In genomic region chr1:179121159-179121938, GRCh38 we compare ENCODE assay signal across 8 cellular contexts. TPM values are rescaled to one million over a fixed set of nuclear protein-coding genes. Genes with fewer than 3 reads are reported as not detected.
DNase-seq lines count a peak whose midpoint lies in the region; ATAC-seq and TF ChIP-seq lines count a peak whose summit lies in the region.

No MANE protein-coding gene starts in this region.

- H3K27ac ChIP-seq in VCaP (no peak overlapping the region), fibroblast of lung (ENCODE audit: insufficient read depth, low read length) (no peak overlapping the region)

- H3K4me1 ChIP-seq in Caco-2 (no peaks in the 10 kb centered on the region), fibroblast of lung (ENCODE audit: control insufficient read depth, extremely low read depth, insufficient read depth, low read length) (no peaks in the 10 kb centered on the region)

- no peaks in the 10 kb centered on the region for H3K9me3 Mint-ChIP-seq in Caco-2 (ENCODE audit: unreplicated experiment)

- H3K4me3 ChIP-seq in Caco-2 (ENCODE audit: low read depth, low read length) (no peak overlapping the region), fibroblast of lung (replicated peaks in 1 of 4; ENCODE audit: control extremely low read depth in 1 of 4, insufficient read depth in 1 of 4, low read depth in 3 of 4, low read length in 4 of 4) (no peak overlapping the region)

- no peak overlapping the region for H3K4me3 Mint-ChIP-seq in Caco-2 (ENCODE audit: unreplicated experiment)

- no peaks in the 10 kb centered on the region for H3K9me3 ChIP-seq in Caco-2
- H3K9me3 ChIP-seq in fibroblast of lung (ENCODE audit: control insufficient read depth, insufficient read depth, low read depth, low read length), result no peaks in the 10 kb centered on the region

- no peak overlapping the region for H2AFZ ChIP-seq in fibroblast of lung (ENCODE audit: low read length)

- H3K36me3 ChIP-seq in Caco-2 (ENCODE audit: control insufficient read depth, insufficient read depth, low read length) (peaks cover 5% of the 10 kb centered on the region), fibroblast of lung (ENCODE audit: control insufficient read depth, insufficient read depth, low read length) (peaks cover 13% of the 10 kb centered on the region)

- peak; percentile 66 to 77 for TF ChIP-seq CTCF in Caco-2 (IDR thresholded peaks at IDR 0.05; ENCODE audit: insufficient read depth in 1 of 2, low read depth in 1 of 2, low read length in 1 of 2, severe bottlenecking in 1 of 2, unreplicated experiment in 1 of 2)
- TF ChIP-seq CTCF in VCaP (conservative IDR thresholded peaks at IDR 0.05), result peak; percentile 79
- TF ChIP-seq CTCF in fibroblast of lung (conservative IDR thresholded peaks at IDR 0.05 in 1 of 2, IDR thresholded peaks at IDR 0.05 in 1 of 2; ENCODE audit: low read depth in 1 of 2, low read length in 2 of 2), result peak; percentile 62 to 68
- TF ChIP-seq CTCF in omental fat pad (IDR thresholded peaks at IDR 0.05), result no peak

- H3K4me1 Mint-ChIP-seq in Caco-2 (ENCODE audit: low read depth, unreplicated experiment), result no peaks in the 10 kb centered on the region

- POLR2A ChIA-PET in Caco-2 (lab: Charles Lee), result interaction anchor here (0.6 kb wide), 1 partner anchor 395 kb away, joined by 3 read pairs; no protein-coding TSS in a partner anchor

- peaks cover 45% of the 10 kb centered on the region for H3K36me3 Mint-ChIP-seq in Caco-2 (ENCODE audit: insufficient read depth, unreplicated experiment)

- no peak overlapping the region for H3K9ac ChIP-seq in fibroblast of lung (ENCODE audit: insufficient read depth, low read length)

- BruUV-seq in Caco-2 (replicated peaks; lab: Mats Ljungman, UMichigan), result no TSS peak

- DNase-seq in Caco-2, result peak in 1 of 2 experiments; percentile 53
- DNase-seq in HuH-7 (ENCODE audit: low spot score), result peak; percentile 44
- DNase-seq in fibroblast of lung (ENCODE audit: low read depth in 2 of 2), result peak; percentile 52 to 74
- DNase-seq in omental fat pad (ENCODE audit: low spot score), result no peak
- no peak for DNase-seq in LoVo (ENCODE audit: low spot score)

- H4K20me1 ChIP-seq in fibroblast of lung (ENCODE audit: control insufficient read depth, extremely low read depth, insufficient read depth, low read length), result no peaks in the 10 kb centered on the region

- CTCF ChIA-PET in Caco-2 (lab: Charles Lee), result interaction anchor here (0.6 to 1.3 kb wide), 7 partner anchors 16 to 274 kb away, joined by 3 to 4 read pairs (median 3); partner anchors contain the start of gene SOAT1

- H3K4me2 ChIP-seq in fibroblast of lung (ENCODE audit: extremely low read depth, insufficient read depth, low read length), result no peak overlapping the region

- peaks cover 47% of the 10 kb centered on the region for H3K79me2 ChIP-seq in fibroblast of lung (ENCODE audit: control insufficient read depth, insufficient read depth, low read length)

- no peaks in the 10 kb centered on the region for H3K27me3 Mint-ChIP-seq in Caco-2 (ENCODE audit: insufficient read depth, unreplicated experiment)

- H3K27ac Mint-ChIP-seq in Caco-2 (ENCODE audit: unreplicated experiment), result no peak overlapping the region

- intact Hi-C loops in Caco-2 (cut with micrococcal nuclease; ENCODE audit: unreplicated experiment), result loop anchor here (1.0 to 5.0 kb wide), 4 partner anchors 73 to 248 kb away; no protein-coding TSS in a partner anchor

- H3K27me3 ChIP-seq in Caco-2 (replicated peaks; ENCODE audit: control insufficient read depth, insufficient read depth, low read length) (no peaks in the 10 kb centered on the region), fibroblast of lung (ENCODE audit: control insufficient read depth, insufficient read depth, low read length) (no peaks in the 10 kb centered on the region)

- peak; percentile 35 for ATAC-seq in omental fat pad (ENCODE audit: low FRiP score)
- ATAC-seq in HG02763 (IDR thresholded peaks at IDR 0.05; ENCODE audit: unreplicated experiment), result no peak
- ATAC-seq in GM18502 (IDR thresholded peaks at IDR 0.05; ENCODE audit: poor library complexity, unreplicated experiment), result no peak

RNA-seq across cellular contexts. Expression of gene TOR3A, which starts 39.5 kb away (rescaled TPM):
- total RNA-seq in Caco-2 (2022) (25.0 and 25.2 TPM in 2 replicates), fibroblast of lung (32.9 and 62.1 TPM in 2 replicates), omental fat pad (10 to 100 TPM; 26.9 to 44.7 (median 33.7) TPM)
- polyA plus RNA-seq in fibroblast of lung, result 24.0 and 24.1 TPM in 2 replicates
- polyA plus RNA-seq in fibroblast of lung (2012), result 22.6 and 25.8 TPM in 2 replicates
- polyA minus RNA-seq in fibroblast of lung (ENCODE audit: low replicate concordance), result 74.7 and 109 TPM in 2 replicates

Comparison
In these comparisons a context has a peak if more than half of its experiments do, and no peak if none do; other contexts are left out.
1. DNase-seq: peak in HuH-7 (single experiment) and fibroblast of lung (2 of 2); none in omental fat pad (single experiment) and LoVo (single experiment).
2. CTCF ChIP-seq: peak in Caco-2 (2 of 2), VCaP (single experiment) and fibroblast of lung (2 of 2); none in omental fat pad (0 of 3).